10 cellular contexts compared by ENCODE assay signal in the genomic region with DNA sequence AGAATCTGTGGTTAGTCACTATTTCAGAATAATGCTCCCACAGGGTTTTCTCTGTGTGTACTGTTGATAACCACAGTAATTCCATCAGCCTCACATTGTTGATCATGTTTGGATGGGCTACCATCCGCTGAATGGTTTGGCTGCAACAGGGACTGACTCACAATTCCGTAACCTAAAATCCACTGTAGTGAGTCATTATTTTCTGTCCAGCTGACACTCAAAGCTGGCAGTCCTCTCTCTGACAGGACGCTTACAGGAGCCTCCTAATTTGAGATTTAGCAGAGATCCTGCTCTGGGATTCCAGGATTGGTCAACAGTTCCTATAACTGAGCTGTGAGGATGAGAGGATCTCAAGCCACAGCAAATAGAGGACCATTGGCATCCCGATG. TPM values are rescaled to one million over a fixed set of nuclear protein-coding genes. Genes with fewer than 3 reads are reported as not detected.
DNase-seq lines count a peak whose midpoint lies in the region; ATAC-seq and TF ChIP-seq lines count a peak whose summit lies in the region.
"Had no signal": no experiment of that assay in that cellular context is flagged by ENCODE, and none has a peak within 500 bp of the region (broad histone marks: within the 10 kb centered on the region; RNA-seq: fewer than 3 reads in every experiment).

No MANE protein-coding gene starts in this region.

- no peak overlapping the region for H3K27ac ChIP-seq in body of pancreas
- no peak overlapping the region for H3K27ac ChIP-seq in dorsolateral prefrontal cortex

- 65 to 69% methylated on average over 4 of the region's 4 CpGs for WGBS in body of pancreas, 2 donors

- H3K9me3 ChIP-seq in body of pancreas, result no peaks in the 10 kb centered on the region

- H3K27me3 ChIP-seq in body of pancreas, result no peaks in the 10 kb centered on the region
- peaks cover 0 to 10% (median 0%) of the 10 kb centered on the region in 45 donors for H3K27me3 ChIP-seq in dorsolateral prefrontal cortex

- H3K4me3 ChIP-seq in HFF-Myc (replicated peaks; ENCODE audit: low read depth, low read length) (no peak overlapping the region), body of pancreas (no peak overlapping the region), dorsolateral prefrontal cortex (no peak overlapping the region)

- no peaks in the 10 kb centered on the region for H3K36me3 ChIP-seq in body of pancreas (replicated peaks in 1 of 2; ENCODE audit: insufficient read depth in 1 of 2, low read depth in 2 of 2)

- DNase-seq in HFF-Myc (ENCODE audit: extremely low read depth, low read depth) (peak; percentile 86), body of pancreas (peak in 2 of 4 donors; percentile 7 to 50), left ventricle myocardium superior (no peak), smooth muscle cell of the brain vasculature (ENCODE audit: low read depth, low spot score) (peak; percentile 56), NCI-H526 (lab: John Stamatoyannopoulos, UW) (no peak), dorsolateral prefrontal cortex (no peak)
- DNase-seq: activated CD4-positive, alpha-beta memory T cell treated with anti-CD3 and anti-CD28 coated beads for 36 hours; effector CD8-positive, alpha-beta T cell had no signal

- intact Hi-C loops in body of pancreas (cut with DNase I) (no loop called here), left ventricle myocardium superior (cut with micrococcal nuclease) (no loop called here), dorsolateral prefrontal cortex (cut with DNase I) (no loop called here)

- H3K4me1 ChIP-seq in body of pancreas, result peaks cover 11% of the 10 kb centered on the region

- no peak for TF ChIP-seq CTCF in HFF-Myc (IDR thresholded peaks at IDR 0.05; ENCODE audit: low read depth, low read length, missing control alignments)
- no peak for TF ChIP-seq CTCF in body of pancreas (IDR thresholded peaks at IDR 0.05)
- TF ChIP-seq CTCF in dorsolateral prefrontal cortex (IDR thresholded peaks at IDR 0.05 in 54 of 56, conservative IDR thresholded peaks at IDR 0.05 in 2 of 56; ENCODE audit: low read depth in 1 of 56, partially characterized antibody in 56 of 56), result no peak

- TF ChIP-seq POLR2A in body of pancreas (IDR thresholded peaks at IDR 0.05), result no peak

- ATAC-seq in body of pancreas (peak; percentile 66), left ventricle myocardium superior (peak; percentile 93), HG03442 (IDR thresholded peaks at IDR 0.05; ENCODE audit: unreplicated experiment) (no peak), HG03354 (IDR thresholded peaks at IDR 0.05; ENCODE audit: poor library complexity, severe bottlenecking, unreplicated experiment) (no peak)

RNA-seq across cellular contexts. Expression of a gene that starts 32.7 kb away (rescaled TPM):
- total RNA-seq in body of pancreas (10 to 100 TPM; 10.5 to 15.3 TPM), left ventricle myocardium superior (not detected), dorsolateral prefrontal cortex (1 to 10 TPM in 110 of 120 experiments, under 1 TPM in 10; 0.45 to 6.3 (median 2.0) TPM)

Comparison
In these comparisons a context has a peak if more than half of its experiments do, and no peak if none do; other contexts are left out.
1. DNase-seq: peak in HFF-Myc (single experiment) and smooth muscle cell of the brain vasculature (single experiment); none in left ventricle myocardium superior (single experiment), NCI-H526 (0 of 2) and dorsolateral prefrontal cortex (0 of 10).
2. ATAC-seq: peak in body of pancreas (single experiment) and left ventricle myocardium superior (single experiment); none in HG03442 (single experiment) and HG03354 (single experiment).